ENCODE assay signal across 11 cellular contexts in genomic region chr2:44731505-44731904, GRCh38.
A peak's percentile ranks its signal among the peaks of the same experiment; 100 is the strongest.
DNase-seq lines count a peak whose midpoint lies in the region; ATAC-seq and TF ChIP-seq lines count a peak whose summit lies in the region.
"Had no signal": no experiment of that assay in that cellular context is flagged by ENCODE, and none has a peak within 500 bp of the region (broad histone marks: within the 10 kb centered on the region; RNA-seq: fewer than 3 reads in every experiment).

No MANE protein-coding gene starts in this region.

- H3K27ac Mint-ChIP-seq in naive B cell = peak overlapping the region in 1 of 6 donors; percentile 37

- H3K9me3 Mint-ChIP-seq in naive B cell = peaks cover 3 to 9% (median 7%) of the 10 kb centered on the region in 7 donors

- H3K4me3 ChIP-seq in lower leg skin (ENCODE audit: low read depth, poor library complexity, severe bottlenecking) = no peak overlapping the region
- H3K4me3 ChIP-seq: skin epidermis had no signal

- TF ChIP-seq CTCF in lower leg skin (IDR thresholded peaks at IDR 0.05) = no peak

- H3K36me3 Mint-ChIP-seq in naive B cell = peaks cover 19 to 22% of the 10 kb centered on the region in 2 donors

- DNase-seq in naive B cell (no peak), NCI-H1436 (lab: John Stamatoyannopoulos, UW) (no peak), lower leg skin (ENCODE audit: low spot score in 2 of 2) (no peak), NCI-H526 treated with DMSO at 0.1 percent for 48 hours (lab: John Stamatoyannopoulos, UW) (no peak)
- DNase-seq: Kasumi-1, NCI-H446, SHP77 had no signal

- peak; percentile 89 for ATAC-seq in GM18873 (IDR thresholded peaks at IDR 0.05; ENCODE audit: low FRiP score, unreplicated experiment)
- ATAC-seq in GM21526 (IDR thresholded peaks at IDR 0.05; ENCODE audit: low FRiP score, unreplicated experiment) = peak; percentile 94
- ATAC-seq in HG03095 (IDR thresholded peaks at IDR 0.05; ENCODE audit: unreplicated experiment) = peak; percentile 99
- ATAC-seq in naive B cell (ENCODE audit: low read depth in 2 of 2) = peak; percentile 42 to 61

- intact Hi-C loops in lower leg skin (cut with DNase I; ENCODE audit: low total_unique reads) = no loop called here

- peaks cover 8 to 26% (median 8%) of the 10 kb centered on the region in 3 donors for H3K4me1 Mint-ChIP-seq in naive B cell

- H3K4me3 Mint-ChIP-seq in naive B cell = no peak overlapping the region

- TF ChIP-seq POLR2A in lower leg skin (IDR thresholded peaks at IDR 0.05) = no peak

- H3K27me3 Mint-ChIP-seq in naive B cell = peaks cover 0 to 6% (median 0%) of the 10 kb centered on the region in 3 donors

- 94 to 95% methylated on average over 1 of the region's 1 CpG for WGBS in lower leg skin, 2 donors
